ENCODE assay signal across 6 cellular contexts in genomic region chr19:2266183-2266993, GRCh38. TPM values are rescaled to one million over a fixed set of nuclear protein-coding genes. Genes with fewer than 3 reads are reported as not detected.
DNase-seq lines count a peak whose midpoint lies in the region; ATAC-seq, FAIRE-seq and TF ChIP-seq lines count a peak whose summit lies in the region.

No MANE protein-coding gene starts in this region.

- H3K27ac Mint-ChIP-seq in stimulated activated naive CD8-positive, alpha-beta T cell treated with anti-CD3 and anti-CD28 coated beads, Interleukin-15, amount 100 ng/mL, for 72 hours: peak overlapping the region; percentile 37 to 89

- H3K27ac ChIP-seq in Panc1 (ENCODE audit: low read length): peak overlapping the region; percentile 51; the same call in 1 of the 2 replicates

- no TSS peak for BruUV-seq in Panc1 (replicated peaks; lab: Mats Ljungman, UMichigan)

- H3K27me3 Mint-ChIP-seq in stimulated activated naive CD8-positive, alpha-beta T cell treated with anti-CD3 and anti-CD28 coated beads, Interleukin-15, amount 100 ng/mL, for 72 hours: no peaks in the 10 kb centered on the region

- peaks cover 21% of the 10 kb centered on the region for H3K4me1 Mint-ChIP-seq in stimulated activated naive CD8-positive, alpha-beta T cell treated with anti-CD3 and anti-CD28 coated beads, Interleukin-15, amount 100 ng/mL, for 72 hours

- H3K4me3 ChIP-seq in Panc1 (ENCODE audit: low read depth in 2 of 2, low read length in 2 of 2): no peak overlapping the region
- no peak overlapping the region for H3K4me3 ChIP-seq in fibroblast of villous mesenchyme (ENCODE audit: low read depth, low read length)

- POLR2A ChIA-PET in Panc1 (lab: Charles Lee): no interaction called here

- H3K27me3 ChIP-seq in Panc1 (ENCODE audit: control insufficient read depth, insufficient read depth, low read length): no peaks in the 10 kb centered on the region

- peak; percentile 98 for FAIRE-seq in GM18507 (lab: Jason Lieb, UNC)

- peaks cover 14% of the 10 kb centered on the region for H3K4me1 ChIP-seq in Panc1 (ENCODE audit: control insufficient read depth, insufficient read depth, low read length)

- H3K9me3 Mint-ChIP-seq in stimulated activated naive CD8-positive, alpha-beta T cell treated with anti-CD3 and anti-CD28 coated beads, Interleukin-15, amount 100 ng/mL, for 72 hours: no peaks in the 10 kb centered on the region

- H3K36me3 ChIP-seq in Panc1 (ENCODE audit: control insufficient read depth, insufficient read depth, low read length): peaks cover 7% of the 10 kb centered on the region; the same call in 1 of the 2 replicates

- H3K4me3 Mint-ChIP-seq in stimulated activated naive CD8-positive, alpha-beta T cell treated with anti-CD3 and anti-CD28 coated beads, Interleukin-15, amount 100 ng/mL, for 72 hours: peak overlapping the region; percentile 44 to 56

- CTCF ChIA-PET in Panc1 (lab: Charles Lee): interaction anchor here (0.7 kb wide), 1 partner anchor 336 kb away, joined by 4 read pairs; no protein-coding TSS in a partner anchor

- DNase-seq in GM18507 (ENCODE audit: extremely low spot score, insufficient read length, low read depth) (no peak), Panc1 (ENCODE audit: low read depth, low spot score) (no peak), fibroblast of villous mesenchyme (ENCODE audit: low read depth) (peak; percentile 82), NCI-H526 treated with DMSO at 0.1 percent for 48 hours (lab: John Stamatoyannopoulos, UW) (no peak), NCI-H1930 (lab: John Stamatoyannopoulos, UW) (no peak)
- peak in 1 of 2 donors; percentile 52 for DNase-seq in stimulated activated naive CD8-positive, alpha-beta T cell treated with anti-CD3 and anti-CD28 coated beads, Interleukin-15, amount 100 ng/mL, for 72 hours

- in situ Hi-C loops in Panc1 (cut with HindIII; ENCODE audit: low pct_unique_long_range_greater_than_20kb, low sequenced_read_pairs): no loop called here

- intact Hi-C loops in Panc1 (cut with micrococcal nuclease; ENCODE audit: unreplicated experiment): no loop called here

- no peaks in the 10 kb centered on the region for H3K9me3 ChIP-seq in Panc1 (ENCODE audit: control insufficient read depth, insufficient read depth, low read depth, low read length)

- 0 out of 2 replicates have a peak, but pooled peaks have one; percentile 29 for ATAC-seq in Panc1
- ATAC-seq in stimulated activated naive CD8-positive, alpha-beta T cell treated with anti-CD3 and anti-CD28 coated beads, Interleukin-15, amount 100 ng/mL, for 72 hours: peak; percentile 14

- TF ChIP-seq CTCF in Panc1 (IDR thresholded peaks at IDR 0.05): no peak
- TF ChIP-seq CTCF in fibroblast of villous mesenchyme (IDR thresholded peaks at IDR 0.05; ENCODE audit: insufficient read depth, low read depth, low read length): no peak

RNA-seq across cellular contexts. Expression of gene JSRP1, which starts 10.2 kb away (rescaled TPM):
- total RNA-seq in Panc1 (2021; ENCODE audit: unreplicated experiment) (0.51 TPM), fibroblast of villous mesenchyme (0.43 TPM in 1 of 2 replicates, not detected in the other)
- polyA plus RNA-seq in Panc1 (2012; ENCODE audit: insufficient read length): 0.27 TPM

RNA-seq across cellular contexts. Expression of gene PEAK3, which starts 15.6 kb away (rescaled TPM):
- total RNA-seq in Panc1 (2021; ENCODE audit: unreplicated experiment) (not detected), fibroblast of villous mesenchyme (under 0.01 TPM in 1 of 2 replicates, not detected in the other)
- polyA plus RNA-seq in Panc1 (2012; ENCODE audit: insufficient read length): 0.15 TPM

RNA-seq across cellular contexts. Expression of gene AMH, which starts 17.3 kb away (rescaled TPM):
- 21.9 TPM for total RNA-seq in Panc1 (2021; ENCODE audit: unreplicated experiment)
- 10.3 TPM for polyA plus RNA-seq in Panc1 (2012; ENCODE audit: insufficient read length)
- total RNA-seq in fibroblast of villous mesenchyme: 0.32 and 1.3 TPM in 2 replicates

RNA-seq across cellular contexts. Expression of gene SF3A2, which starts 29.8 kb away (rescaled TPM):
- total RNA-seq in Panc1 (2021; ENCODE audit: unreplicated experiment) (103 TPM), fibroblast of villous mesenchyme (24.6 and 25.1 TPM in 2 replicates)
- polyA plus RNA-seq in Panc1 (2012; ENCODE audit: insufficient read length): 129 TPM

RNA-seq across cellular contexts. Expression of gene PLEKHJ1, which starts 30.3 kb away (rescaled TPM):
- total RNA-seq in Panc1 (2021; ENCODE audit: unreplicated experiment): 78.6 TPM
- 74.7 TPM for polyA plus RNA-seq in Panc1 (2012; ENCODE audit: insufficient read length)
- 43.6 and 46.4 TPM in 2 replicates for total RNA-seq in fibroblast of villous mesenchyme
